ENCODE assay signal across 16 cellular contexts in the genomic region with DNA sequence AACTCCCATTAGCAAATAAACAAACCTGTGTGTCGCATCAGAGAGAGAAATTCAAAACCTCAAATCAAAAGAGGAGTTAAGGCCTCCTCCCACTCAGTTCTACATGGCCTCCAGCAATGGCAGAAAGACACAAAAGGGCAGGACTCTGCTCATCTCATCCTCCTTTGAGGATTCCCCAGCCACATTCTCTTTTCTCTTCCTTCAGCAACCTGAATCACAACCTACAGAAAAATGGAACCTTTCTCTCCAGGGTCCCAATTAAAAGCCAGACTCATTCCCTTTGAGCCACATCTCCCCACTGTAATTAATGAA. TPM values are rescaled to one million over a fixed set of nuclear protein-coding genes. Genes with fewer than 3 reads are reported as not detected.
DNase-seq lines count a peak whose midpoint lies in the region; ATAC-seq and TF ChIP-seq lines count a peak whose summit lies in the region.
"Had no signal": no experiment of that assay in that cellular context is flagged by ENCODE, and none has a peak within 500 bp of the region (broad histone marks: within the 10 kb centered on the region; RNA-seq: fewer than 3 reads in every experiment).

No MANE protein-coding gene starts in this region.

- no peaks in the 10 kb centered on the region for H3K27me3 Mint-ChIP-seq in Calu3 (ENCODE audit: unreplicated experiment)
- H3K27me3 Mint-ChIP-seq: activated CD4-positive, alpha-beta T cell treated with anti-CD3 and anti-CD28 coated beads, Interleukin-2, amount 10 ng/mL, durations not matched to agents 7 days and 5 days had no signal

- H3K27ac ChIP-seq in AG04450 (ENCODE audit: low read depth, low read length) (peak overlapping the region; percentile 95), SJCRH30 (peak overlapping the region; percentile 82; the same call in 1 of the 2 replicates)
- H3K27ac ChIP-seq: HL-60, neutrophil had no signal

- peaks cover 26% of the 10 kb centered on the region for H3K4me1 ChIP-seq in SJCRH30

- no TSS peak for BruUV-seq in Calu3 (replicated peaks; lab: Mats Ljungman, UMichigan)

- no peak for ATAC-seq in GM21529 (IDR thresholded peaks at IDR 0.05; ENCODE audit: unreplicated experiment)
- ATAC-seq: activated T-cell treated with anti-CD3 and anti-CD28 coated beads, Interleukin-2, amount 50 U/mL, for 4 hours had no signal

- H3K9me3 ChIP-seq in AG04450 (ENCODE audit: control insufficient read depth, insufficient read depth, low read length) (no peaks in the 10 kb centered on the region), SJCRH30 (replicated peaks) (no peaks in the 10 kb centered on the region)
- H3K9me3 ChIP-seq: neutrophil had no signal

- TF ChIP-seq CTCF in AG04450 (IDR thresholded peaks at IDR 0.05; ENCODE audit: low read depth, low read length) (no peak), Calu3 (IDR thresholded peaks at IDR 0.05; ENCODE audit: unreplicated experiment) (no peak), GM13976 (IDR thresholded peaks at IDR 0.05; ENCODE audit: borderline replicate concordance, control extremely low read depth, extremely low read depth, insufficient read depth, missing control alignments) (no peak)

- H3K4me3 ChIP-seq in AG04450 (ENCODE audit: low read depth, low read length) (no peak overlapping the region), SJCRH30 (no peak overlapping the region)

- peaks cover 29% of the 10 kb centered on the region for H3K36me3 Mint-ChIP-seq in Calu3 (ENCODE audit: insufficient read depth, unreplicated experiment)
- H3K36me3 Mint-ChIP-seq: mesothelial cell of epicardium had no signal

- DNase-seq in AG04450 (ENCODE audit: low read depth, low spot score), result no peak
- no peak for DNase-seq in Calu3
- no peak for DNase-seq in SJCRH30
- DNase-seq in islet precursor cell, result peak; percentile 57
- DNase-seq in NCI-H1417 (lab: John Stamatoyannopoulos, UW), result no peak
- no peak for DNase-seq in GM13976 (ENCODE audit: low spot score)
- no peak for DNase-seq in HUDEP-2 (lab: John Stamatoyannopoulos, UW; ENCODE audit: unreplicated experiment in 76 of 76)
- DNase-seq: activated CD4-positive, alpha-beta T cell treated with anti-CD3 and anti-CD28 coated beads, Interleukin-2, amount 10 ng/mL, durations not matched to agents 7 days and 5 days; activated T-cell treated with anti-CD3 and anti-CD28 coated beads, Interleukin-2, amount 50 U/mL, for 4 hours; AML-193; NCI-H1694; stimulated activated naive CD4-positive, alpha-beta T cell treated with Interleukin-2 at 50 U/mL for 16 hours had no signal

- no peak overlapping the region for H3K4me3 Mint-ChIP-seq in Calu3 (ENCODE audit: low read depth, unreplicated experiment)
- H3K4me3 Mint-ChIP-seq: activated CD4-positive, alpha-beta T cell treated with anti-CD3 and anti-CD28 coated beads, Interleukin-2, amount 10 ng/mL, durations not matched to agents 7 days and 5 days; activated T-cell treated with anti-CD3 and anti-CD28 coated beads, Interleukin-2, amount 50 U/mL, for 4 hours; mesothelial cell of epicardium had no signal

- in situ Hi-C loops in GM13976 (cut with MboI; ENCODE audit: low sequenced_read_pairs, unreplicated experiment), result no loop called here

- CTCF ChIA-PET in AG04450 (lab: Charles Lee) (interaction anchor here (1.0 to 1.5 kb wide), 4 partner anchors 98 to 160 kb away, joined by 3 to 11 read pairs (median 4); no protein-coding TSS in a partner anchor), Calu3 (lab: Charles Lee) (interaction anchor here (1.1 to 2.7 kb wide), 3 partner anchors 9 to 160 kb away, joined by 3 to 13 read pairs (median 3); a partner anchor contains a TSS)

- H3K4me1 Mint-ChIP-seq in Calu3 (ENCODE audit: low read depth, unreplicated experiment), result peaks cover 90% of the 10 kb centered on the region

- no peaks in the 10 kb centered on the region for H3K9me3 Mint-ChIP-seq in Calu3 (ENCODE audit: low read depth, unreplicated experiment)
- H3K9me3 Mint-ChIP-seq: activated CD4-positive, alpha-beta T cell treated with anti-CD3 and anti-CD28 coated beads, Interleukin-2, amount 10 ng/mL, durations not matched to agents 7 days and 5 days; activated T-cell treated with anti-CD3 and anti-CD28 coated beads, Interleukin-2, amount 50 U/mL, for 4 hours; mesothelial cell of epicardium had no signal

- H3K27me3 ChIP-seq in AG04450 (ENCODE audit: control insufficient read depth, insufficient read depth, low read length), result no peaks in the 10 kb centered on the region
- H3K27me3 ChIP-seq in SJCRH30, result no peaks in the 10 kb centered on the region

- intact Hi-C loops in Calu3 (cut with micrococcal nuclease; ENCODE audit: unreplicated experiment), result no loop called here

- POLR2A ChIA-PET in AG04450 (lab: Yijun Ruan, JAX), result no interaction called here

- H3K27ac Mint-ChIP-seq in Calu3 (ENCODE audit: unreplicated experiment), result peak overlapping the region; percentile 4

- H3K36me3 ChIP-seq in SJCRH30, result no peaks in the 10 kb centered on the region
- H3K36me3 ChIP-seq: neutrophil had no signal

RNA-seq across cellular contexts. Expression of a gene that starts 7.9 kb away (rescaled TPM):
- 33.3 and 37.8 TPM in 2 replicates for polyA plus RNA-seq in AG04450 (2011; rRNA removed)
- polyA minus RNA-seq in AG04450 (2011; rRNA and poly(A)+ RNA removed), result 33.8 and 50.7 TPM in 2 replicates
- total RNA-seq in Calu3 (2022), result 124 and 136 TPM in 2 replicates
- 26.1 and 32.8 TPM in 2 replicates for total RNA-seq in SJCRH30 (2014; rRNA removed; shearing (Covaris generic))
